In genomic region chr4:134085525-134085924, GRCh38 we compare ENCODE assay signal across 37 cellular contexts.
DNase-seq lines count a peak whose midpoint lies in the region; ATAC-seq, FAIRE-seq and TF ChIP-seq lines count a peak whose summit lies in the region.
"Had no signal": no experiment of that assay in that cellular context is flagged by ENCODE, and none has a peak within 500 bp of the region (broad histone marks: within the 10 kb centered on the region; RNA-seq: fewer than 3 reads in every experiment).

No MANE protein-coding gene starts in this region.

- no peaks in the 10 kb centered on the region for H3K79me2 ChIP-seq in GM23338 (replicated peaks; ENCODE audit: insufficient read depth)

- H2AFZ ChIP-seq in GM23338, result no peak overlapping the region

- H3K27me3 Mint-ChIP-seq in GM23338 (ENCODE audit: insufficient read depth, low read depth, poor library complexity), result no peaks in the 10 kb centered on the region
- H3K27me3 Mint-ChIP-seq: B cell; CD4-positive, alpha-beta memory T cell; CD4-positive, alpha-beta T cell; CD4-positive, CD25-positive, alpha-beta regulatory T cell had no signal

- no peak overlapping the region for H3K27ac Mint-ChIP-seq in GM23338
- H3K27ac Mint-ChIP-seq: B cell; CD14-positive monocyte; CD4-positive, alpha-beta memory T cell; CD4-positive, alpha-beta T cell; CD4-positive, CD25-positive, alpha-beta regulatory T cell; CD8-positive, alpha-beta memory T cell; CD8-positive, alpha-beta T cell had no signal

- H3K9me3 Mint-ChIP-seq in GM23338, result peaks cover 4% of the 10 kb centered on the region; the same call in 1 of the 3 replicates

- H3K27ac ChIP-seq in GM23338 (ENCODE audit: low read depth) (no peak overlapping the region), HUES48 (ENCODE audit: low read depth, low read length) (no peak overlapping the region)
- H3K27ac ChIP-seq: 22Rv1; A549; BLaER1; BLaER1 treated with 17β-estradiol and CSF1 and Interleukin-3, amounts not matched to agents 10 nM and 100 nM; C4-2B had no signal

- H3K36me3 Mint-ChIP-seq in GM23338 (ENCODE audit: low read depth), result peaks cover 6% of the 10 kb centered on the region; the same call in 1 of the 3 replicates
- H3K36me3 Mint-ChIP-seq: CD14-positive monocyte; CD4-positive, alpha-beta memory T cell; CD4-positive, CD25-positive, alpha-beta regulatory T cell; CD8-positive, alpha-beta memory T cell; CD8-positive, alpha-beta T cell had no signal

- no peak overlapping the region for H3K4me3 Mint-ChIP-seq in GM23338
- H3K4me3 Mint-ChIP-seq: B cell; CD14-positive monocyte; CD4-positive, alpha-beta memory T cell; CD4-positive, alpha-beta T cell; CD4-positive, CD25-positive, alpha-beta regulatory T cell; CD8-positive, alpha-beta memory T cell; CD8-positive, alpha-beta T cell had no signal

- no peaks in the 10 kb centered on the region for H3K27me3 ChIP-seq in GM23338 (ENCODE audit: insufficient read depth)
- H3K27me3 ChIP-seq in HUES48 (ENCODE audit: control insufficient read depth, insufficient read depth, low read length), result no peaks in the 10 kb centered on the region
- H3K27me3 ChIP-seq: BE2C; BLaER1; BLaER1 treated with 17β-estradiol and CSF1 and Interleukin-3, amounts not matched to agents 10 nM and 100 nM had no signal

- H3K9me3 ChIP-seq in HUES48 (ENCODE audit: control insufficient read depth, insufficient read depth, low read length), result no peaks in the 10 kb centered on the region
- H3K9me3 ChIP-seq: A549; BE2C; BLaER1; BLaER1 treated with 17β-estradiol and CSF1 and Interleukin-3, amounts not matched to agents 10 nM and 100 nM; Caco-2 had no signal

- no peak for FAIRE-seq in GM12891 (lab: Jason Lieb, UNC)
- FAIRE-seq: A204.1, A549, D721Med had no signal

- no peak for TF ChIP-seq CTCF in GM23338 (conservative IDR thresholded peaks at IDR 0.05; ENCODE audit: low read depth in 2 of 2)

- H3K4me3 ChIP-seq in GM23338 (0 out of 2 replicates have a peak overlapping the region, but pooled peaks have one; percentile 21), HUES48 (ENCODE audit: low read depth, low read length) (0 out of 2 replicates have a peak overlapping the region, but pooled peaks have one; percentile 5)
- H3K4me3 ChIP-seq: A549; BLaER1; BLaER1 treated with 17β-estradiol and CSF1 and Interleukin-3, amounts not matched to agents 10 nM and 100 nM had no signal

- no peaks in the 10 kb centered on the region for H3F3A ChIP-seq in GM23338 (replicated peaks; ENCODE audit: low read depth)

- H3K4me1 Mint-ChIP-seq in GM23338, result peaks cover 11% of the 10 kb centered on the region
- H3K4me1 Mint-ChIP-seq: B cell; CD14-positive monocyte; CD4-positive, alpha-beta memory T cell; CD4-positive, CD25-positive, alpha-beta regulatory T cell; CD8-positive, alpha-beta memory T cell had no signal

- no peaks in the 10 kb centered on the region for H4K20me1 ChIP-seq in GM23338 (replicated peaks; ENCODE audit: insufficient read depth)
- H4K20me1 ChIP-seq: BLaER1; BLaER1 treated with 17β-estradiol and CSF1 and Interleukin-3, amounts not matched to agents 10 nM and 100 nM had no signal

- H3K4me1 ChIP-seq in GM23338 (ENCODE audit: insufficient read depth) (peaks cover 19% of the 10 kb centered on the region), HUES48 (ENCODE audit: control insufficient read depth, insufficient read depth, low read length) (peaks cover 20% of the 10 kb centered on the region)
- H3K4me1 ChIP-seq: A549; BE2C; BLaER1; BLaER1 treated with 17β-estradiol and CSF1 and Interleukin-3, amounts not matched to agents 10 nM and 100 nM had no signal

- no peak for TF ChIP-seq POLR2A in GM12891 (IDR thresholded peaks at IDR 0.05; ENCODE audit: low read depth, low read length)

- H3K36me3 ChIP-seq in GM23338 (ENCODE audit: insufficient read depth) (no peaks in the 10 kb centered on the region), HUES48 (ENCODE audit: control insufficient read depth, insufficient read depth, low read length) (no peaks in the 10 kb centered on the region)
- H3K36me3 ChIP-seq: BE2C; BLaER1; BLaER1 treated with 17β-estradiol and CSF1 and Interleukin-3, amounts not matched to agents 10 nM and 100 nM had no signal

- no peaks in the 10 kb centered on the region for H3K9me2 ChIP-seq in GM23338 (ENCODE audit: insufficient read depth)

- no peak for ATAC-seq in GM23338
- ATAC-seq: A549; CD8-positive, alpha-beta T cell had no signal

- H3K9ac ChIP-seq in HUES48 (ENCODE audit: low read depth, low read length), result no peak overlapping the region
- H3K9ac ChIP-seq: BLaER1; BLaER1 treated with 17β-estradiol and CSF1 and Interleukin-3, amounts not matched to agents 10 nM and 100 nM had no signal

- peak overlapping the region; percentile 44; the same call in 1 of the 2 replicates for H3K4me2 ChIP-seq in GM23338
- H3K4me2 ChIP-seq: A549; BLaER1; BLaER1 treated with 17β-estradiol and CSF1 and Interleukin-3, amounts not matched to agents 10 nM and 100 nM had no signal

- DNase-seq in NCI-H1694 treated with DMSO at 0.1 percent for 48 hours (lab: John Stamatoyannopoulos, UW), result peak; percentile 15
- no peak for DNase-seq in NCI-H1694 (lab: John Stamatoyannopoulos, UW)
- peak; percentile 13 for DNase-seq in NCI-H2171 treated with DMSO at 0.1 percent for 48 hours (lab: John Stamatoyannopoulos, UW)
- no peak for DNase-seq in NCI-H2171 (lab: John Stamatoyannopoulos, UW)
- DNase-seq in GM23338 (ENCODE audit: low spot score), result no peak
- DNase-seq in GM12891 (ENCODE audit: insufficient read length, low spot score), result no peak
- no peak for DNase-seq in retina
- DNase-seq: 8988T; ACHN; AML-193; BE2C; C1 segment of cervical spinal cord; Caco-2; Calu3; CD4-positive, alpha-beta memory T cell; CD4-positive, alpha-beta T cell; CD4-positive, CD25-positive, alpha-beta regulatory T cell; CD8-positive, alpha-beta memory T cell; CD8-positive, alpha-beta T cell; COR-L47; DMS 273 treated with DMSO at 0.1 percent for 48 hours; DMS153; DMS53; DMS79; DMS79 treated with DMSO at 0.1 percent for 48 hours; DND-41; EL had no signal

TF ChIP-seq in GM23338, 12 proteins besides CTCF, POLR2A, EP300 and RAD21:
- TF ChIP-seq NANOG (IDR thresholded peaks at IDR 0.05; ENCODE audit: borderline replicate concordance), result peak; percentile 67; the same call in 1 of the 2 replicates
- no peak for TF ChIP-seq ZNF331 (CRISPR knock-in tag; IDR thresholded peaks at IDR 0.05; ENCODE audit: low read depth)
TF ChIP-seq in GM23338: peak in this region for 1.

TF ChIP-seq in GM12891, 5 proteins besides CTCF, POLR2A, EP300 and RAD21:
- TF ChIP-seq POLR2AphosphoS5 (IDR thresholded peaks at IDR 0.05; ENCODE audit: low read depth, low read length) (no peak), POU2F2 (IDR thresholded peaks at IDR 0.05; ENCODE audit: low read depth, low read length) (no peak), SPI1 (IDR thresholded peaks at IDR 0.05; ENCODE audit: low read depth, low read length) (no peak), PAX5 (IDR thresholded peaks at IDR 0.05; ENCODE audit: insufficient read depth, low read length, severe bottlenecking) (no peak), TAF1 (IDR thresholded peaks at IDR 0.05; ENCODE audit: low read depth, low read length) (no peak)
TF ChIP-seq in GM12891: peak in this region for 0.

Comparison
In these comparisons a context has a peak if more than half of its experiments do, and no peak if none do; other contexts are left out.
1. DNase-seq: peak in NCI-H1694 treated with DMSO at 0.1 percent for 48 hours (single experiment) and NCI-H2171 treated with DMSO at 0.1 percent for 48 hours (single experiment); none in NCI-H1694 (single experiment), NCI-H2171 (single experiment), GM23338 (single experiment), GM12891 (single experiment) and retina (single experiment).